9 cellular contexts compared by ENCODE assay signal in the genomic region with DNA sequence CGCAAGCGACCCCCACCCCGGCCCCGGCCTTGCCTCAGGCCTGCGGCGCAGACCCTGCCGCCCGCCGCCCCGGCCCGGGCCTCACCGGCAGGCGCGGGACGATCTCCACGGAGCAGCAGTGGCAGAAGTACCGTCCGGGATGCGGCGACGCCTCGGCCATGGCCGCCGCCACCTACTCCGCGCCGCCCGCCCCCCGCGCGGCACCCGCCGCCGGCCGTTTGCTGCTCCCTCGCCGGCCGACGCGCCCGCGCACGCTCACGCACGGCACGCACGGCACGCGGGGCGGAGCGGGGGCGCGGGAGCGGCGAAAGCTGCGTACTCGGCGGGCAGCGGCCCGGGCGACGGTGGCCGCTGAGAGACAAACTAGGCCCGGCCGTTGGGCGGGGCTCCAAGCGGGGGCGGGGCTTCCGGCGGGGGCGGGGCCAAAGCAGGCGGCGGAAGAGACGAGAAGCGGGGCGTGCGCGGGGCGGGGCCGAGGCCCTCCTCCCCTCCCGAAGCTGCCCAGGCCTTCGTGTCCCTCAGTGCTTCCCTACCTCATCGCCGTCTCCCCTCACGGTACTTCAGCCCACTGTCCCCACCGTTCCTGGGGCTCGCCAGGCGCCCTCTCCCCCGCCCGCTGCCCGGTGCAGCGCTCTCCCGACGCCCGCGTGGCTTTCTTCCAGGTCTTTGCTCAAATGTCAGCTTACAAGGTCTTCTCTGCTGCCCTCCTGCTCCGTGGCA. TPM values are rescaled to one million over a fixed set of nuclear protein-coding genes. Genes with fewer than 3 reads are reported as not detected.
DNase-seq lines count a peak whose midpoint lies in the region; ATAC-seq, FAIRE-seq and TF ChIP-seq lines count a peak whose summit lies in the region.
"Had no signal": no experiment of that assay in that cellular context is flagged by ENCODE, and none has a peak within 500 bp of the region (broad histone marks: within the 10 kb centered on the region; RNA-seq: fewer than 3 reads in every experiment).

A gene (minus strand): TSS at position 253 of the 720 bp plus-strand sequence. CDS start 93 bp downstream, at position 160.

- peak within 1 kb of the TSS; percentile 89 for H2AFZ ChIP-seq in smooth muscle cell (ENCODE audit: low read depth)

- peaks cover 52% of the 10 kb centered on the region for H3K79me2 ChIP-seq in smooth muscle cell (ENCODE audit: low read depth)

- H3K27ac Mint-ChIP-seq in WTC11 = peak within 1 kb of the TSS; percentile 86

- peak within 1 kb of the TSS; percentile 87 for H3K9ac ChIP-seq in smooth muscle cell (ENCODE audit: low read depth)

- H3K27me3 Mint-ChIP-seq in WTC11 (ENCODE audit: low read depth) = peaks cover 21% of the 10 kb centered on the region

- POLR2A ChIA-PET in WTC11 (lab: Charles Lee) = interaction anchor here (1.3 kb wide), 1 partner anchor 79 kb away, joined by 3 read pairs; no protein-coding TSS in a partner anchor

- peaks cover 8% of the 10 kb centered on the region for H3F3A ChIP-seq in smooth muscle cell (ENCODE audit: low read depth)

- no peaks in the 10 kb centered on the region for H3K9me3 ChIP-seq in smooth muscle cell (replicated peaks; ENCODE audit: low read depth)

- peak within 1 kb of the TSS; percentile 82 for H3K4me3 Mint-ChIP-seq in WTC11

- H3K9me3 Mint-ChIP-seq in WTC11 = no peaks in the 10 kb centered on the region

- no peaks in the 10 kb centered on the region for H3K36me3 Mint-ChIP-seq in WTC11

- peak within 1 kb of the TSS; percentile 92 for H3K27ac ChIP-seq in smooth muscle cell (ENCODE audit: low read depth)

- H3K4me1 Mint-ChIP-seq in WTC11 = peaks cover 20% of the 10 kb centered on the region

- H3K4me1 ChIP-seq in smooth muscle cell (ENCODE audit: low read depth) = peaks cover 15% of the 10 kb centered on the region

- CTCF ChIA-PET in WTC11 (lab: Charles Lee) = interaction anchor here (0.8 to 1.8 kb wide), 10 partner anchors 15 to 79 kb away, joined by 3 to 26 read pairs (median 5); no protein-coding TSS in a partner anchor

- H3K27me3 ChIP-seq in bronchial epithelial cell (ENCODE audit: control insufficient read depth, insufficient read depth, low read length) (no peaks in the 10 kb centered on the region), smooth muscle cell (ENCODE audit: low read depth) (no peaks in the 10 kb centered on the region)

- DNase-seq in SIG-M5 treated with dmso at 0.1 percent for 504 hours (lab: John Stamatoyannopoulos, UW; ENCODE audit: unreplicated experiment) = peak; percentile 80
- DNase-seq in SIG-M5 (lab: John Stamatoyannopoulos, UW) = no peak
- DNase-seq in NCI-H2227 (lab: John Stamatoyannopoulos, UW; ENCODE audit: unreplicated experiment) = peak; percentile 93
- DNase-seq in WTC11 (ENCODE audit: low spot score) = peak; percentile 88
- DNase-seq in bronchial epithelial cell (ENCODE audit: low read depth) = peak; percentile 54
- peak; percentile 96 for DNase-seq in iPS-NIHi7 (ENCODE audit: extremely low spot score)
- DNase-seq in smooth muscle cell (lab: John Stamatoyannopoulos, UW; ENCODE audit: unreplicated experiment) = peak; percentile 88

- WGBS in smooth muscle cell (ENCODE audit: low lambda C conversion rate) = 5% methylated on average over 30 of the region's 97 CpGs

- FAIRE-seq in bronchial epithelial cell (lab: Jason Lieb, UNC) = no peak
- FAIRE-seq: A204.1 had no signal

- H3K4me2 ChIP-seq in smooth muscle cell = peak within 1 kb of the TSS; percentile 99

- no peak for TF ChIP-seq CTCF in WTC11 (IDR thresholded peaks at IDR 0.05)
- TF ChIP-seq CTCF in bronchial epithelial cell (IDR thresholded peaks at IDR 0.05; ENCODE audit: insufficient read depth, low read length, severe bottlenecking) = no peak
- no peak for TF ChIP-seq CTCF in smooth muscle cell (IDR thresholded peaks at IDR 0.05; ENCODE audit: borderline replicate concordance, insufficient read depth, poor library complexity, severe bottlenecking)

- H4K20me1 ChIP-seq in smooth muscle cell (ENCODE audit: low read depth) = peaks cover 45% of the 10 kb centered on the region

- H3K36me3 ChIP-seq in bronchial epithelial cell (ENCODE audit: control insufficient read depth, insufficient read depth, low read length) = peaks cover 8% of the 10 kb centered on the region
- no peaks in the 10 kb centered on the region for H3K36me3 ChIP-seq in smooth muscle cell (ENCODE audit: low read depth)

- peak; percentile 47 for ATAC-seq in HG03108 (IDR thresholded peaks at IDR 0.05; ENCODE audit: unreplicated experiment)
- ATAC-seq in WTC11 = peak; percentile 80

- H3K4me3 ChIP-seq in bronchial epithelial cell (ENCODE audit: low read depth, low read length) (peak within 1 kb of the TSS; percentile 93), smooth muscle cell (peak within 1 kb of the TSS; percentile 91)

TF ChIP-seq in WTC11, 78 proteins besides CTCF, POLR2A, EP300 and RAD21 (continues in another document):
- TF ChIP-seq GABPB1 (CRISPR knock-in tag; IDR thresholded peaks at IDR 0.05) (no peak), ZBTB21 (CRISPR knock-in tag; IDR thresholded peaks at IDR 0.05; ENCODE audit: borderline replicate concordance) (no peak), MYBL2 (CRISPR knock-in tag; IDR thresholded peaks at IDR 0.05) (no peak; the same call in 1 of the 2 replicates), FOXK1 (CRISPR knock-in tag; IDR thresholded peaks at IDR 0.05) (peak; percentile 35; the same call in 1 of the 2 replicates), GTF2I (CRISPR knock-in tag; conservative IDR thresholded peaks at IDR 0.05) (no peak), ZNF232 (CRISPR knock-in tag; IDR thresholded peaks at IDR 0.05) (no peak), FOXJ3 (CRISPR knock-in tag; IDR thresholded peaks at IDR 0.05; ENCODE audit: borderline replicate concordance) (no peak)
- TF ChIP-seq, protein P1, sequence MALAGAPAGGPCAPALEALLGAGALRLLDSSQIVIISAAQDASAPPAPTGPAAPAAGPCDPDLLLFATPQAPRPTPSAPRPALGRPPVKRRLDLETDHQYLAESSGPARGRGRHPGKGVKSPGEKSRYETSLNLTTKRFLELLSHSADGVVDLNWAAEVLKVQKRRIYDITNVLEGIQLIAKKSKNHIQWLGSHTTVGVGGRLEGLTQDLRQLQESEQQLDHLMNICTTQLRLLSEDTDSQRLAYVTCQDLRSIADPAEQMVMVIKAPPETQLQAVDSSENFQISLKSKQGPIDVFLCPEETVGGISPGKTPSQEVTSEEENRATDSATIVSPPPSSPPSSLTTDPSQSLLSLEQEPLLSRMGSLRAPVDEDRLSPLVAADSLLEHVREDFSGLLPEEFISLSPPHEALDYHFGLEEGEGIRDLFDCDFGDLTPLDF (CRISPR knock-in tag; IDR thresholded peaks at IDR 0.05) = no peak
- TF ChIP-seq, protein P2, sequence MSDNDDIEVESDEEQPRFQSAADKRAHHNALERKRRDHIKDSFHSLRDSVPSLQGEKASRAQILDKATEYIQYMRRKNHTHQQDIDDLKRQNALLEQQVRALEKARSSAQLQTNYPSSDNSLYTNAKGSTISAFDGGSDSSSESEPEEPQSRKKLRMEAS (CRISPR knock-in tag; IDR thresholded peaks at IDR 0.05) = no peak
- TF ChIP-seq, protein P3, sequence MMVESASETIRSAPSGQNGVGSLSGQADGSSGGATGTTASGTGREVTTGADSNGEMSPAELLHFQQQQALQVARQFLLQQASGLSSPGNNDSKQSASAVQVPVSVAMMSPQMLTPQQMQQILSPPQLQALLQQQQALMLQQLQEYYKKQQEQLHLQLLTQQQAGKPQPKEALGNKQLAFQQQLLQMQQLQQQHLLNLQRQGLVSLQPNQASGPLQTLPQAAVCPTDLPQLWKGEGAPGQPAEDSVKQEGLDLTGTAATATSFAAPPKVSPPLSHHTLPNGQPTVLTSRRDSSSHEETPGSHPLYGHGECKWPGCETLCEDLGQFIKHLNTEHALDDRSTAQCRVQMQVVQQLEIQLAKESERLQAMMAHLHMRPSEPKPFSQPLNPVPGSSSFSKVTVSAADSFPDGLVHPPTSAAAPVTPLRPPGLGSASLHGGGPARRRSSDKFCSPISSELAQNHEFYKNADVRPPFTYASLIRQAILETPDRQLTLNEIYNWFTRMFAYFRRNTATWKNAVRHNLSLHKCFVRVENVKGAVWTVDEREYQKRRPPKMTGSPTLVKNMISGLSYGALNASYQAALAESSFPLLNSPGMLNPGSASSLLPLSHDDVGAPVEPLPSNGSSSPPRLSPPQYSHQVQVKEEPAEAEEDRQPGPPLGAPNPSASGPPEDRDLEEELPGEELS (CRISPR knock-in tag; IDR thresholded peaks at IDR 0.05) = peak; percentile 11; the same call in 1 of the 2 replicates
- TF ChIP-seq, protein P4, sequence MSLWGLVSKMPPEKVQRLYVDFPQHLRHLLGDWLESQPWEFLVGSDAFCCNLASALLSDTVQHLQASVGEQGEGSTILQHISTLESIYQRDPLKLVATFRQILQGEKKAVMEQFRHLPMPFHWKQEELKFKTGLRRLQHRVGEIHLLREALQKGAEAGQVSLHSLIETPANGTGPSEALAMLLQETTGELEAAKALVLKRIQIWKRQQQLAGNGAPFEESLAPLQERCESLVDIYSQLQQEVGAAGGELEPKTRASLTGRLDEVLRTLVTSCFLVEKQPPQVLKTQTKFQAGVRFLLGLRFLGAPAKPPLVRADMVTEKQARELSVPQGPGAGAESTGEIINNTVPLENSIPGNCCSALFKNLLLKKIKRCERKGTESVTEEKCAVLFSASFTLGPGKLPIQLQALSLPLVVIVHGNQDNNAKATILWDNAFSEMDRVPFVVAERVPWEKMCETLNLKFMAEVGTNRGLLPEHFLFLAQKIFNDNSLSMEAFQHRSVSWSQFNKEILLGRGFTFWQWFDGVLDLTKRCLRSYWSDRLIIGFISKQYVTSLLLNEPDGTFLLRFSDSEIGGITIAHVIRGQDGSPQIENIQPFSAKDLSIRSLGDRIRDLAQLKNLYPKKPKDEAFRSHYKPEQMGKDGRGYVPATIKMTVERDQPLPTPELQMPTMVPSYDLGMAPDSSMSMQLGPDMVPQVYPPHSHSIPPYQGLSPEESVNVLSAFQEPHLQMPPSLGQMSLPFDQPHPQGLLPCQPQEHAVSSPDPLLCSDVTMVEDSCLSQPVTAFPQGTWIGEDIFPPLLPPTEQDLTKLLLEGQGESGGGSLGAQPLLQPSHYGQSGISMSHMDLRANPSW (CRISPR knock-in tag; conservative IDR thresholded peaks at IDR 0.05; ENCODE audit: low read depth) = no peak
- TF ChIP-seq, protein P5, sequence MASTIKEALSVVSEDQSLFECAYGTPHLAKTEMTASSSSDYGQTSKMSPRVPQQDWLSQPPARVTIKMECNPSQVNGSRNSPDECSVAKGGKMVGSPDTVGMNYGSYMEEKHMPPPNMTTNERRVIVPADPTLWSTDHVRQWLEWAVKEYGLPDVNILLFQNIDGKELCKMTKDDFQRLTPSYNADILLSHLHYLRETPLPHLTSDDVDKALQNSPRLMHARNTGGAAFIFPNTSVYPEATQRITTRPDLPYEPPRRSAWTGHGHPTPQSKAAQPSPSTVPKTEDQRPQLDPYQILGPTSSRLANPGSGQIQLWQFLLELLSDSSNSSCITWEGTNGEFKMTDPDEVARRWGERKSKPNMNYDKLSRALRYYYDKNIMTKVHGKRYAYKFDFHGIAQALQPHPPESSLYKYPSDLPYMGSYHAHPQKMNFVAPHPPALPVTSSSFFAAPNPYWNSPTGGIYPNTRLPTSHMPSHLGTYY (CRISPR knock-in tag; IDR thresholded peaks at IDR 0.05) = no peak

RNA-seq across cellular contexts. Expression of the gene that starts here (rescaled TPM):
- total RNA-seq in WTC11 (2021) (66.7 to 84.4 TPM (median 68.1 TPM) in 3 replicates), bronchial epithelial cell (28.3 and 42.6 TPM in 2 replicates), smooth muscle cell (19.8 and 24.6 TPM in 2 replicates)
- 55.7 and 60.4 TPM in 2 replicates for polyA plus RNA-seq in smooth muscle cell
